8 cellular contexts compared by ENCODE assay signal in the genomic region with DNA sequence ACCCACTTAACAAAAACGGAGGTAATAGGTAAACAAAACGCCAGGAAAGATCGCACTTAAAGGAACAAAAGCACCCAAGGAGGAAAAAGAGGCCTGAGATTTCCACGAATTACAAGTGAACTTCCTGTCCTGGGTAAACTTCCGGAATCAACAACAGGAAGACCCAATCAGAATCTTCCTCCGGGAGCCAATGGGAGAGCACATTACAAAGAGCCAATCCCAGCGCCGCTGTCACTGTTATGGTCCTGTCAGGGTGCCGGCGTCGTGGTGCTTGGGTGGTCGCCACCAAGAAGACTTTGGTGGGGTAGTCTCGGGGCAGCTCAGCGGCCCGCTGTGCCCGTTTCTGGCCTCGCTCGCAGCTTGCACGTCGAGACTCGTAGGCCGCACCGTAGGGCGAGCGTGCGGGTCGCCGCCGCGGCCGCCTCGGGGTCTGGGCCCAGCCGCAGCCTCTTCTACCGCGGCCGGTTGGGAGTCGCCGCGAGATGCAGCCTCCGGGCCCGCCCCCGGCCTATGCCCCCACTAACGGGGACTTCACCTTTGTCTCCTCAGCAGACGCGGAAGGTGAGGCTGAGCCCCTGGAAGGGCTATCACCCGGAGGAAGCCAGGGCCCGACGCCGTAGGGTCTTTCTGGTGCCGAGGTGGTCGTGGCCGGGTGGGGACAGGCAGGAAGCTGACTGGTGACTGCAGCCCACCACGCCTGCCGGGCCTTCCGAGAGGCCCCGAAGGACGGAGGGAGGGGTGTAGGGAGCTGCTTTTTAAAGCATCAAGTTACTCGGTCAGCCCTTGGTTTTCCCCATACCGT. TPM values are rescaled to one million over a fixed set of nuclear protein-coding genes. Genes with fewer than 3 reads are reported as not detected.
DNase-seq lines count a peak whose midpoint lies in the region; ATAC-seq and TF ChIP-seq lines count a peak whose summit lies in the region.

A gene (plus strand): TSS at position 231 of the 802 bp plus-strand sequence. CDS start 252 bp downstream, at position 483.

- H3K27ac ChIP-seq in RWPE2 (ENCODE audit: poor library complexity, severe bottlenecking), result peak within 1 kb of the TSS; percentile 7

- TF ChIP-seq CTCF in RWPE2 (IDR thresholded peaks at IDR 0.05; ENCODE audit: poor library complexity, severe bottlenecking) (no peak), fibroblast of pulmonary artery (IDR thresholded peaks at IDR 0.05; ENCODE audit: low read length, missing control alignments) (no peak)

- H3K4me1 Mint-ChIP-seq in activated T-helper 2 cell treated with anti-CD3 and anti-CD28 coated beads, Interferon-gamma antibody, Interleukin-2, Interleukin-4, amounts not matched to agents 10 μg/mL and 5 μg/mL and 100 μg/mL, durations not matched to agents 14 hours and 24 hours and 36 hours (ENCODE audit: low read depth), result peaks cover 7% of the 10 kb centered on the region
- peaks cover 10% of the 10 kb centered on the region in 2 donors for H3K4me1 Mint-ChIP-seq in natural killer cell treated with Interleukin-12 subunit alpha and Interleukin-12 subunit beta and Interleukin-15 and Interleukin-18, amount 100 ng/mL, for 72 hours (ENCODE audit: low read depth in 2 of 2)

- peaks cover 2% of the 10 kb centered on the region for H3K27me3 Mint-ChIP-seq in activated T-helper 2 cell treated with anti-CD3 and anti-CD28 coated beads, Interferon-gamma antibody, Interleukin-2, Interleukin-4, amounts not matched to agents 10 μg/mL and 5 μg/mL and 100 μg/mL, durations not matched to agents 14 hours and 24 hours and 36 hours (ENCODE audit: low read depth)
- peaks cover 0 to 4% of the 10 kb centered on the region in 2 donors for H3K27me3 Mint-ChIP-seq in natural killer cell treated with Interleukin-12 subunit alpha and Interleukin-12 subunit beta and Interleukin-15 and Interleukin-18, amount 100 ng/mL, for 72 hours

- peaks cover 16% of the 10 kb centered on the region for H3K36me3 Mint-ChIP-seq in activated T-helper 2 cell treated with anti-CD3 and anti-CD28 coated beads, Interferon-gamma antibody, Interleukin-2, Interleukin-4, amounts not matched to agents 10 μg/mL and 5 μg/mL and 100 μg/mL, durations not matched to agents 14 hours and 24 hours and 36 hours (ENCODE audit: low read depth)
- no peaks in the 10 kb centered on the region for H3K36me3 Mint-ChIP-seq in natural killer cell treated with Interleukin-12 subunit alpha and Interleukin-12 subunit beta and Interleukin-15 and Interleukin-18, amount 100 ng/mL, for 72 hours

- peak within 1 kb of the TSS; percentile 97 for H3K4me3 Mint-ChIP-seq in activated T-helper 2 cell treated with anti-CD3 and anti-CD28 coated beads, Interferon-gamma antibody, Interleukin-2, Interleukin-4, amounts not matched to agents 10 μg/mL and 5 μg/mL and 100 μg/mL, durations not matched to agents 14 hours and 24 hours and 36 hours (ENCODE audit: low read depth)
- peak within 1 kb of the TSS; percentile 91 for H3K4me3 Mint-ChIP-seq in natural killer cell treated with Interleukin-12 subunit alpha and Interleukin-12 subunit beta and Interleukin-15 and Interleukin-18, amount 100 ng/mL, for 72 hours

- no peaks in the 10 kb centered on the region for H3K27me3 ChIP-seq in RWPE2 (ENCODE audit: insufficient read depth, poor library complexity, severe bottlenecking)

- peak within 1 kb of the TSS; percentile 59 for H3K4me3 ChIP-seq in RWPE2 (ENCODE audit: severe bottlenecking)
- H3K4me3 ChIP-seq in fibroblast of pulmonary artery (replicated peaks; ENCODE audit: low read depth, low read length), result peak within 1 kb of the TSS; percentile 96

- ATAC-seq in RWPE2 (ENCODE audit: low read depth), result peak; percentile 99
- ATAC-seq in natural killer cell treated with Interleukin-12 subunit alpha and Interleukin-12 subunit beta and Interleukin-15 and Interleukin-18, amount 100 ng/mL, for 72 hours, result peak; percentile 99
- peak; percentile 100 for ATAC-seq in stimulated activated naive CD8-positive, alpha-beta T cell treated with anti-CD3 and anti-CD28 coated beads, Interleukin-15, Interleukin-2, amounts not matched to agents 100 U/mL and 50 U/mL, for 24 hours

- H3K27ac Mint-ChIP-seq in activated T-helper 2 cell treated with anti-CD3 and anti-CD28 coated beads, Interferon-gamma antibody, Interleukin-2, Interleukin-4, amounts not matched to agents 10 μg/mL and 5 μg/mL and 100 μg/mL, durations not matched to agents 14 hours and 24 hours and 36 hours, result peak within 1 kb of the TSS; percentile 94
- H3K27ac Mint-ChIP-seq in natural killer cell treated with Interleukin-12 subunit alpha and Interleukin-12 subunit beta and Interleukin-15 and Interleukin-18, amount 100 ng/mL, for 72 hours, result peak within 1 kb of the TSS; percentile 98 to 100

- no peaks in the 10 kb centered on the region for H3K9me3 ChIP-seq in RWPE2 (ENCODE audit: severe bottlenecking)

- intact Hi-C loops in activated T-helper 2 cell treated with anti-CD3 and anti-CD28 coated beads, Interferon-gamma antibody, Interleukin-2, Interleukin-4, amounts not matched to agents 10 μg/mL and 5 μg/mL and 100 μg/mL, durations not matched to agents 14 hours and 24 hours and 36 hours (cut with micrococcal nuclease), result loop anchor here (1.0 to 2.0 kb wide), 3 partner anchors 79 to 215 kb away; a partner anchor contains a TSS

- no peaks in the 10 kb centered on the region for H3K9me3 Mint-ChIP-seq in activated T-helper 2 cell treated with anti-CD3 and anti-CD28 coated beads, Interferon-gamma antibody, Interleukin-2, Interleukin-4, amounts not matched to agents 10 μg/mL and 5 μg/mL and 100 μg/mL, durations not matched to agents 14 hours and 24 hours and 36 hours
- no peaks in the 10 kb centered on the region for H3K9me3 Mint-ChIP-seq in natural killer cell treated with Interleukin-12 subunit alpha and Interleukin-12 subunit beta and Interleukin-15 and Interleukin-18, amount 100 ng/mL, for 72 hours

- peaks cover 8% of the 10 kb centered on the region for H3K36me3 ChIP-seq in RWPE2 (ENCODE audit: low read depth)

- peaks cover 4% of the 10 kb centered on the region for H3K4me1 ChIP-seq in RWPE2 (ENCODE audit: insufficient read depth, poor library complexity, severe bottlenecking)

- DNase-seq in EH (ENCODE audit: low read depth) (peak; percentile 94), H4 (ENCODE audit: low spot score) (peak; percentile 78), LoVo (ENCODE audit: low spot score) (peak; percentile 93), RWPE2 (ENCODE audit: low spot score) (peak; percentile 73), fibroblast of pulmonary artery (ENCODE audit: low read depth) (peak; percentile 95)
- DNase-seq in activated T-helper 2 cell treated with anti-CD3 and anti-CD28 coated beads, Interferon-gamma antibody, Interleukin-2, Interleukin-4, amounts not matched to agents 10 μg/mL and 5 μg/mL and 100 μg/mL, durations not matched to agents 14 hours and 24 hours and 36 hours (ENCODE audit: low spot score), result peak; percentile 85
- DNase-seq in natural killer cell treated with Interleukin-12 subunit alpha and Interleukin-12 subunit beta and Interleukin-15 and Interleukin-18, amount 100 ng/mL, for 72 hours (ENCODE audit: low spot score), result peak; percentile 87
- peak; percentile 87 for DNase-seq in stimulated activated naive CD8-positive, alpha-beta T cell treated with anti-CD3 and anti-CD28 coated beads, Interleukin-15, Interleukin-2, amounts not matched to agents 100 U/mL and 50 U/mL, for 24 hours

RNA-seq across cellular contexts. Expression of the gene that starts here (rescaled TPM):
- 13.5 and 28.0 TPM in 2 replicates for total RNA-seq in H4 (2014; rRNA removed; shearing (Covaris generic))
- total RNA-seq in activated T-helper 2 cell treated with anti-CD3 and anti-CD28 coated beads, Interferon-gamma antibody, Interleukin-2, Interleukin-4, amounts not matched to agents 10 μg/mL and 5 μg/mL and 100 μg/mL, durations not matched to agents 14 hours and 24 hours and 36 hours, result 33.4 and 36.7 TPM in 2 replicates
- 10 to 100 TPM; 21.0 to 36.8 TPM for total RNA-seq in natural killer cell treated with Interleukin-12 subunit alpha and Interleukin-12 subunit beta and Interleukin-15 and Interleukin-18, amount 100 ng/mL, for 72 hours

Comparison
In these comparisons a context has a peak if more than half of its experiments do, and no peak if none do; other contexts are left out.
1. Peak in every context shown above with its lines: DNase-seq, ATAC-seq, H3K4me3 ChIP-seq and H3K27ac ChIP-seq.